Comparison of ENCODE assay signal across 8 cellular contexts in genomic region chr7:82443044-82443800, GRCh38. TPM values are rescaled to one million over a fixed set of nuclear protein-coding genes. Genes with fewer than 3 reads are reported as not detected.
DNase-seq lines count a peak whose midpoint lies in the region; ATAC-seq and TF ChIP-seq lines count a peak whose summit lies in the region.

TSS of gene CACNA2D1 (minus strand) at chr7:82443777.

- H3K4me1 Mint-ChIP-seq in activated naive CD4-positive, alpha-beta T cell treated with anti-CD3 and anti-CD28 coated beads, Interleukin-2, amount 50 U/mL, for 24 hours, result peaks cover 5% of the 10 kb centered on the region

- peak within 1 kb of the TSS; percentile 66 for H3K4me3 Mint-ChIP-seq in activated naive CD4-positive, alpha-beta T cell treated with anti-CD3 and anti-CD28 coated beads, Interleukin-2, amount 50 U/mL, for 24 hours

- H3K9ac ChIP-seq in skeletal muscle satellite cell (ENCODE audit: low read depth, low read length), result peak within 1 kb of the TSS; percentile 92

- no peak for DNase-seq in activated naive CD4-positive, alpha-beta T cell treated with anti-CD3 and anti-CD28 coated beads, Interleukin-2, amount 50 U/mL, for 16 hours
- DNase-seq in NCI-H2171 (lab: John Stamatoyannopoulos, UW) (peak; percentile 78), cardiac fibroblast (ENCODE audit: low read depth in 2 of 2) (peak in 1 of 2 donors; percentile 40), iPS-NIHi7 (ENCODE audit: extremely low spot score) (peak; percentile 58)
- DNase-seq in effector CD8-positive, alpha-beta T cell (lab: John Stamatoyannopoulos, UW), result no peak

- H3K4me1 ChIP-seq in skeletal muscle satellite cell (ENCODE audit: control insufficient read depth, insufficient read depth, low read length), result peaks cover 17% of the 10 kb centered on the region

- H3K4me3 ChIP-seq in cardiac fibroblast (replicated peaks in 1 of 2; ENCODE audit: low read depth in 2 of 2, low read length in 2 of 2) (peak within 1 kb of the TSS; percentile 83 to 89), skeletal muscle satellite cell (ENCODE audit: low read length) (peak within 1 kb of the TSS; percentile 97)

- H3K36me3 ChIP-seq in skeletal muscle satellite cell (ENCODE audit: insufficient read depth, low read length), result no peaks in the 10 kb centered on the region

- H3K27ac Mint-ChIP-seq in activated naive CD4-positive, alpha-beta T cell treated with anti-CD3 and anti-CD28 coated beads, Interleukin-2, amount 50 U/mL, for 24 hours, result no peak within 1 kb of the TSS

- no peak for TF ChIP-seq CTCF in cardiac fibroblast (IDR thresholded peaks at IDR 0.05; ENCODE audit: low read depth, low read length)

- H3K36me3 Mint-ChIP-seq in activated naive CD4-positive, alpha-beta T cell treated with anti-CD3 and anti-CD28 coated beads, Interleukin-2, amount 50 U/mL, for 24 hours, result peaks cover 2% of the 10 kb centered on the region

- H3K4me2 ChIP-seq in skeletal muscle satellite cell (ENCODE audit: low read length), result peak within 1 kb of the TSS; percentile 98

- peaks cover 5% of the 10 kb centered on the region for H3K9me3 Mint-ChIP-seq in activated naive CD4-positive, alpha-beta T cell treated with anti-CD3 and anti-CD28 coated beads, Interleukin-2, amount 50 U/mL, for 24 hours

- H3K27me3 Mint-ChIP-seq in activated naive CD4-positive, alpha-beta T cell treated with anti-CD3 and anti-CD28 coated beads, Interleukin-2, amount 50 U/mL, for 24 hours, result peaks cover 40% of the 10 kb centered on the region

- H3K27me3 ChIP-seq in skeletal muscle satellite cell (ENCODE audit: control insufficient read depth, insufficient read depth, low read length), result no peaks in the 10 kb centered on the region

- no peak for ATAC-seq in GM18867 (IDR thresholded peaks at IDR 0.05; ENCODE audit: unreplicated experiment)

- H3K9me3 ChIP-seq in skeletal muscle satellite cell (replicated peaks; ENCODE audit: low read length), result no peaks in the 10 kb centered on the region

RNA-seq across cellular contexts. Expression of gene CACNA2D1, which starts in this region (rescaled TPM):
- 39.0 and 46.7 TPM in 2 replicates for total RNA-seq in skeletal muscle satellite cell (2012; rRNA removed)

Comparison
In these comparisons a context has a peak if more than half of its experiments do, and no peak if none do; other contexts are left out.
1. DNase-seq: peak in NCI-H2171 (single experiment) and iPS-NIHi7 (single experiment); none in activated naive CD4-positive, alpha-beta T cell treated with anti-CD3 and anti-CD28 coated beads, Interleukin-2, amount 50 U/mL, for 16 hours (single experiment) and effector CD8-positive, alpha-beta T cell (single experiment).